24 cellular contexts compared by ENCODE assay signal in the genomic region with DNA sequence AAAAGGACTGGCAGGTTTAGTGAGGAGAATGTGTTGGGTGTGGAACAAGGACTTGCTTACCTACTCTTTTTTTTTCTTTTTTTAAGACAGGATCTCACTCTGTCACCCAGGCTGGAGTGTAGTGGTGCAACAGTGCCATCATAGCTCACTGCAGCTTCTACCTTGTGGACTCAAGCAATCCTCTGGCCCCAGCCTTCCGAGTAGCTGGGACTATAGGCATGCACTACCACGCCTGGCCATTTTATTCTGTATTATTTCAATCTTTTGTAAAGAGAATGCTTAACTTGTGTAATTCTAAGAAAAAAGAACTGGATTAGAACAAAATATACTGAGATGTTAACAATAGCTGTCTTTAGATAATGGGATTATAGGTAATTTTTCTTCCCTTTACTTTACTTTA. TPM values are rescaled to one million over a fixed set of nuclear protein-coding genes. Genes with fewer than 3 reads are reported as not detected.
"Had no signal": no experiment of that assay in that cellular context is flagged by ENCODE, and none has a peak within 500 bp of the region (broad histone marks: within the 10 kb centered on the region; RNA-seq: fewer than 3 reads in every experiment).

No MANE protein-coding gene starts in this region.

- H3K27ac ChIP-seq: foreskin keratinocyte, thyroid gland, vagina had no signal

- H3K27me3 ChIP-seq: thyroid gland, vagina had no signal

- H3K4me3 Mint-ChIP-seq: activated B cell treated with CpG ODN at 0.5 μM for 24 hours; activated naive CD8-positive, alpha-beta T cell treated with anti-CD3 and anti-CD28 coated beads, Interleukin-2, amount 10 ng/mL, durations not matched to agents 7 days and 5 days; brain; central memory CD8-positive, alpha-beta T cell; immature natural killer cell; natural killer cell treated with Interleukin-12 subunit alpha and Interleukin-12 subunit beta and Interleukin-15 and Interleukin-18, amount 100 ng/mL, for 72 hours; stimulated activated naive B cell treated with anti-CD40 and anti-IgM and Interleukin-4, amounts not matched to agents 10 μg/mL and 1 μg/mL and 100 μg/mL, for 72 hours had no signal

- H3K4me1 Mint-ChIP-seq: activated B cell treated with CpG ODN at 0.5 μM for 24 hours; activated naive CD8-positive, alpha-beta T cell treated with anti-CD3 and anti-CD28 coated beads, Interleukin-2, amount 10 ng/mL, durations not matched to agents 7 days and 5 days; central memory CD8-positive, alpha-beta T cell; immature natural killer cell; stimulated activated naive B cell treated with anti-CD40 and anti-IgM and Interleukin-4, amounts not matched to agents 10 μg/mL and 1 μg/mL and 100 μg/mL, for 72 hours had no signal

- H3K36me3 Mint-ChIP-seq: activated naive CD8-positive, alpha-beta T cell treated with anti-CD3 and anti-CD28 coated beads, Interleukin-2, amount 10 ng/mL, durations not matched to agents 7 days and 5 days; brain; immature natural killer cell; natural killer cell treated with Interleukin-12 subunit alpha and Interleukin-12 subunit beta and Interleukin-15 and Interleukin-18, amount 100 ng/mL, for 72 hours; stimulated activated naive B cell treated with anti-CD40 and anti-IgM and Interleukin-4, amounts not matched to agents 10 μg/mL and 1 μg/mL and 100 μg/mL, for 72 hours had no signal

- H3K9me3 ChIP-seq: thyroid gland, vagina had no signal

- H3K9me3 Mint-ChIP-seq: activated B cell treated with CpG ODN at 0.5 μM for 24 hours; activated naive CD8-positive, alpha-beta T cell treated with anti-CD3 and anti-CD28 coated beads, Interleukin-2, amount 10 ng/mL, durations not matched to agents 7 days and 5 days; brain; central memory CD8-positive, alpha-beta T cell; immature natural killer cell; natural killer cell treated with Interleukin-12 subunit alpha and Interleukin-12 subunit beta and Interleukin-15 and Interleukin-18, amount 100 ng/mL, for 72 hours; stimulated activated naive B cell treated with anti-CD40 and anti-IgM and Interleukin-4, amounts not matched to agents 10 μg/mL and 1 μg/mL and 100 μg/mL, for 72 hours had no signal

- ATAC-seq: foreskin keratinocyte; natural killer cell treated with Interleukin-12 subunit alpha and Interleukin-12 subunit beta and Interleukin-15 and Interleukin-18, amount 100 ng/mL, for 72 hours; stimulated activated naive B cell treated with anti-CD40 and anti-IgM and Interleukin-4, amounts not matched to agents 10 μg/mL and 1 μg/mL and 100 μg/mL, for 72 hours had no signal

- FAIRE-seq: TTC549 had no signal

- H3K36me3 ChIP-seq: thyroid gland, vagina had no signal

- H3K4me1 ChIP-seq: foreskin keratinocyte, thyroid gland, vagina had no signal

- DNase-seq: activated B cell treated with CpG ODN at 0.5 μM for 24 hours; activated CD4-positive, alpha-beta T cell treated with anti-CD3 and anti-CD28 coated beads for 48 hours; activated CD8-positive, alpha-beta memory T cell treated with anti-CD3 and anti-CD28 coated beads for 24 hours; activated gamma-delta T cell treated with Interleukin-2 at 50 U/mL for 16 hours; activated naive CD8-positive, alpha-beta T cell treated with anti-CD3 and anti-CD28 coated beads, Interleukin-2, amount 10 ng/mL, durations not matched to agents 7 days and 5 days; cortex of kidney; effector CD8-positive, alpha-beta T cell; foreskin keratinocyte; glutamatergic neuron; immature natural killer cell; nucleus accumbens; posterior cingulate gyrus; retina; stimulated activated CD4-positive, alpha-beta T cell treated with anti-CD3 and anti-CD28 coated beads, Interleukin-2, amount 100 ng/mL, for 48 hours; stimulated activated naive B cell treated with anti-CD40 and anti-IgM and Interleukin-4, amounts not matched to agents 10 μg/mL and 1 μg/mL and 100 μg/mL, for 72 hours; thyroid gland had no signal

- H3K4me3 ChIP-seq: thyroid gland, vagina had no signal

- H3K27ac Mint-ChIP-seq: activated B cell treated with CpG ODN at 0.5 μM for 24 hours; activated naive CD8-positive, alpha-beta T cell treated with anti-CD3 and anti-CD28 coated beads, Interleukin-2, amount 10 ng/mL, durations not matched to agents 7 days and 5 days; brain; immature natural killer cell; natural killer cell treated with Interleukin-12 subunit alpha and Interleukin-12 subunit beta and Interleukin-15 and Interleukin-18, amount 100 ng/mL, for 72 hours; stimulated activated naive B cell treated with anti-CD40 and anti-IgM and Interleukin-4, amounts not matched to agents 10 μg/mL and 1 μg/mL and 100 μg/mL, for 72 hours had no signal

RNA-seq across cellular contexts. Expression of a gene that starts 1.9 kb away (rescaled TPM):
- total RNA-seq: activated B cell treated with CpG ODN at 0.5 μM for 24 hours; activated naive CD8-positive, alpha-beta T cell treated with anti-CD3 and anti-CD28 coated beads, Interleukin-2, amount 10 ng/mL, durations not matched to agents 7 days and 5 days; foreskin keratinocyte; lower leg skin; mesenteric fat pad; natural killer cell treated with Interleukin-12 subunit alpha and Interleukin-12 subunit beta and Interleukin-15 and Interleukin-18, amount 100 ng/mL, for 72 hours; skeletal muscle tissue; thyroid gland; vagina had no signal
- polyA plus RNA-seq: foreskin keratinocyte, immature natural killer cell had no signal
